ENCODE assay signal across 26 cellular contexts in genomic region chr7:95535647-95536046, GRCh38. TPM values are rescaled to one million over a fixed set of nuclear protein-coding genes. Genes with fewer than 3 reads are reported as not detected.
"Had no signal": no experiment of that assay in that cellular context is flagged by ENCODE, and none has a peak within 500 bp of the region (broad histone marks: within the 10 kb centered on the region; RNA-seq: fewer than 3 reads in every experiment).

No MANE protein-coding gene starts in this region.

- H3K4me3 Mint-ChIP-seq: stimulated activated effector memory CD8-positive, alpha-beta T cell treated with anti-CD3 and anti-CD28 coated beads, Interleukin-12 subunit alpha, Interleukin-12 subunit beta, amount 100 ng/mL, for 72 hours; stimulated activated memory B cell treated with anti-CD40 and anti-IgM and Interleukin-4, amounts not matched to agents 10 μg/mL and 1 μg/mL and 100 μg/mL, for 72 hours; stimulated activated naive B cell treated with anti-CD40 and anti-IgM and Interleukin-4, amounts not matched to agents 10 μg/mL and 1 μg/mL and 100 μg/mL, for 72 hours; stimulated activated naive CD8-positive, alpha-beta T cell treated with anti-CD3 and anti-CD28 coated beads, Interleukin-15, amount 100 ng/mL, for 72 hours; stimulated activated naive CD8-positive, alpha-beta T cell treated with anti-CD3 and anti-CD28 coated beads, Interleukin-15, Interleukin-2, amounts not matched to agents 100 ng/mL and 50 ng/mL, for 24 hours; type B pancreatic cell had no signal

- H3K9me3 Mint-ChIP-seq: stimulated activated effector memory CD8-positive, alpha-beta T cell treated with anti-CD3 and anti-CD28 coated beads, Interleukin-12 subunit alpha, Interleukin-12 subunit beta, amount 100 ng/mL, for 72 hours; stimulated activated memory B cell treated with anti-CD40 and anti-IgM and Interleukin-4, amounts not matched to agents 10 μg/mL and 1 μg/mL and 100 μg/mL, for 72 hours; stimulated activated naive B cell treated with anti-CD40 and anti-IgM and Interleukin-4, amounts not matched to agents 10 μg/mL and 1 μg/mL and 100 μg/mL, for 72 hours; stimulated activated naive CD8-positive, alpha-beta T cell treated with anti-CD3 and anti-CD28 coated beads, Interleukin-15, amount 100 ng/mL, for 72 hours; stimulated activated naive CD8-positive, alpha-beta T cell treated with anti-CD3 and anti-CD28 coated beads, Interleukin-15, Interleukin-2, amounts not matched to agents 100 ng/mL and 50 ng/mL, for 24 hours; type B pancreatic cell had no signal

- H3K36me3 Mint-ChIP-seq: stimulated activated effector memory CD8-positive, alpha-beta T cell treated with anti-CD3 and anti-CD28 coated beads, Interleukin-12 subunit alpha, Interleukin-12 subunit beta, amount 100 ng/mL, for 72 hours; stimulated activated memory B cell treated with anti-CD40 and anti-IgM and Interleukin-4, amounts not matched to agents 10 μg/mL and 1 μg/mL and 100 μg/mL, for 72 hours; stimulated activated naive B cell treated with anti-CD40 and anti-IgM and Interleukin-4, amounts not matched to agents 10 μg/mL and 1 μg/mL and 100 μg/mL, for 72 hours; type B pancreatic cell had no signal

- DNase-seq: stimulated activated CD4-positive, alpha-beta T cell treated with anti-CD3 and anti-CD28 coated beads, Interleukin-2, amount 100 ng/mL, for 48 hours; stimulated activated CD4-positive, alpha-beta T cell treated with anti-CD3 and anti-CD28 coated beads, Interleukin-4, amount 100 ng/mL, for 1 hour; stimulated activated CD4-positive, alpha-beta T cell treated with anti-CD3 and anti-CD28 coated beads, Interleukin-4, amount 100 ng/mL, for 24 hours; stimulated activated CD4-positive, alpha-beta T cell treated with anti-CD3 and anti-CD28 coated beads, Interleukin-4, amount 100 ng/mL, for 4 hours; stimulated activated CD8-positive, alpha-beta memory T cell treated with anti-CD3 and anti-CD28 coated beads, Interleukin-4, amount 100 ng/mL, for 48 hours; stimulated activated naive B cell treated with anti-CD40 and anti-IgM and Interleukin-4, amounts not matched to agents 10 μg/mL and 1 μg/mL and 100 μg/mL, for 72 hours; stimulated activated naive CD4-positive, alpha-beta T cell; stimulated activated naive CD4-positive, alpha-beta T cell treated with Interleukin-2 at 50 U/mL for 16 hours; stimulated activated naive CD8-positive, alpha-beta T cell treated with anti-CD3 and anti-CD28 coated beads, Interleukin-15, amount 100 ng/mL, for 72 hours; stimulated activated naive CD8-positive, alpha-beta T cell treated with anti-CD3 and anti-CD28 coated beads, Interleukin-15, Interleukin-2, amounts not matched to agents 100 U/mL and 50 U/mL, for 24 hours; stomach; substantia nigra; testis; thyroid gland; tibial artery; transverse colon; trophoblast cell; upper lobe of left lung; upper lobe of right lung; uterus had no signal

- H3K27ac Mint-ChIP-seq: stimulated activated effector memory CD8-positive, alpha-beta T cell treated with anti-CD3 and anti-CD28 coated beads, Interleukin-12 subunit alpha, Interleukin-12 subunit beta, amount 100 ng/mL, for 72 hours; stimulated activated memory B cell treated with anti-CD40 and anti-IgM and Interleukin-4, amounts not matched to agents 10 μg/mL and 1 μg/mL and 100 μg/mL, for 72 hours; stimulated activated naive B cell treated with anti-CD40 and anti-IgM and Interleukin-4, amounts not matched to agents 10 μg/mL and 1 μg/mL and 100 μg/mL, for 72 hours; stimulated activated naive CD8-positive, alpha-beta T cell treated with anti-CD3 and anti-CD28 coated beads, Interleukin-15, amount 100 ng/mL, for 72 hours; stimulated activated naive CD8-positive, alpha-beta T cell treated with anti-CD3 and anti-CD28 coated beads, Interleukin-15, Interleukin-2, amounts not matched to agents 100 ng/mL and 50 ng/mL, for 24 hours; type B pancreatic cell had no signal

- ATAC-seq: stimulated activated effector memory CD8-positive, alpha-beta T cell treated with anti-CD3 and anti-CD28 coated beads, Interleukin-12 subunit alpha, Interleukin-12 subunit beta, amount 100 ng/mL, for 72 hours; stimulated activated memory B cell treated with anti-CD40 and anti-IgM and Interleukin-4, amounts not matched to agents 10 μg/mL and 1 μg/mL and 100 μg/mL, for 72 hours; stimulated activated naive B cell treated with anti-CD40 and anti-IgM and Interleukin-4, amounts not matched to agents 10 μg/mL and 1 μg/mL and 100 μg/mL, for 72 hours; stimulated activated naive CD8-positive, alpha-beta T cell treated with anti-CD3 and anti-CD28 coated beads, Interleukin-15, amount 100 ng/mL, for 72 hours; stimulated activated naive CD8-positive, alpha-beta T cell treated with anti-CD3 and anti-CD28 coated beads, Interleukin-15, Interleukin-2, amounts not matched to agents 100 U/mL and 50 U/mL, for 24 hours; upper lobe of right lung had no signal

- H3K4me1 Mint-ChIP-seq: stimulated activated effector memory CD8-positive, alpha-beta T cell treated with anti-CD3 and anti-CD28 coated beads, Interleukin-12 subunit alpha, Interleukin-12 subunit beta, amount 100 ng/mL, for 72 hours; stimulated activated naive B cell treated with anti-CD40 and anti-IgM and Interleukin-4, amounts not matched to agents 10 μg/mL and 1 μg/mL and 100 μg/mL, for 72 hours; stimulated activated naive CD8-positive, alpha-beta T cell treated with anti-CD3 and anti-CD28 coated beads, Interleukin-15, amount 100 ng/mL, for 72 hours had no signal

RNA-seq across cellular contexts. Expression of gene ASB4, which starts 49.9 kb away (rescaled TPM):
- total RNA-seq: tibial nerve, transverse colon, ureter had no signal
